In the genomic region with DNA sequence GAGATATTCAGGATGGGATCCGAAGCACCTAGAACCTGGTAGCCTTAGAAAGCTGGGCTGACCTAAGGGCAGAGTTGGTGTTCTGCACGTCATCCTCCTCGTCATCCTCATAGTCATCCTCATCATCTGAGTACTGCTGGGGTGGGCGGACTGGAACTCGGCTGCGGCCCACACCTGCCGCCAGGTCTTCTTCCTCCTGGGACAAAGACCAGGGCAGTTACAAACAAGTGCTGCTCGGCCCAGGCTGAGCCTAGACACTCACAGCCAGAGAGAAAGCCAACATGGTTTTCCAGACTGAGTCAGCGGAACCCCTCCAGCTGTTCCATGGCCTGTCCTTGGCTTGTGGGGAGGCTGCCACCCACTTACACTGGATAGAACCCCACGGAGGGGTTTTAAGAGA, we compare ENCODE assay signal across 20 cellular contexts. TPM values are rescaled to one million over a fixed set of nuclear protein-coding genes. Genes with fewer than 3 reads are reported as not detected.
"Had no signal": no experiment of that assay in that cellular context is flagged by ENCODE, and none has a peak within 500 bp of the region (broad histone marks: within the 10 kb centered on the region; RNA-seq: fewer than 3 reads in every experiment).

No MANE protein-coding gene starts in this region.

- H3K4me3 Mint-ChIP-seq: activated CD8-positive, alpha-beta T cell treated with anti-CD3 and anti-CD28 coated beads for 36 hours; endodermal cell; stimulated activated naive CD8-positive, alpha-beta T cell treated with anti-CD3 and anti-CD28 coated beads, Interleukin-15, amount 100 ng/mL, for 72 hours; T-cell had no signal

- H3K36me3 ChIP-seq: uterus had no signal

- H3K27ac ChIP-seq: left lung, right lobe of liver, SK-N-MC, uterus had no signal

- ATAC-seq: activated CD8-positive, alpha-beta T cell treated with anti-CD3 and anti-CD28 coated beads for 36 hours; left lung; right lobe of liver; stimulated activated naive CD8-positive, alpha-beta T cell treated with anti-CD3 and anti-CD28 coated beads, Interleukin-15, amount 100 ng/mL, for 72 hours; T-cell had no signal

- H3K27me3 Mint-ChIP-seq: activated CD8-positive, alpha-beta T cell treated with anti-CD3 and anti-CD28 coated beads for 36 hours; stimulated activated naive CD8-positive, alpha-beta T cell treated with anti-CD3 and anti-CD28 coated beads, Interleukin-15, amount 100 ng/mL, for 72 hours; T-cell had no signal

- H3K27ac Mint-ChIP-seq: activated T-helper 2 cell treated with anti-CD3 and anti-CD28 coated beads, Interferon-gamma antibody, Interleukin-2, Interleukin-4, amounts not matched to agents 10 μg/mL and 5 μg/mL and 100 μg/mL, durations not matched to agents 14 hours and 24 hours and 36 hours; endodermal cell; T-cell had no signal

- H3K4me3 ChIP-seq: left lung, right lobe of liver, SK-N-MC, uterus had no signal

- H3K27me3 ChIP-seq: left lung, right lobe of liver, uterus had no signal

- DNase-seq: activated CD8-positive, alpha-beta memory T cell treated with anti-CD3 and anti-CD28 coated beads, Interleukin-2, amount 50 U/mL, for 48 hours; activated CD8-positive, alpha-beta T cell treated with anti-CD3 and anti-CD28 coated beads for 36 hours; activated naive CD4-positive, alpha-beta T cell treated with anti-CD3 and anti-CD28 coated beads, Interleukin-2, amount 50 U/mL, for 16 hours; amniotic stem cell; dermis blood vessel endothelial cell; endodermal cell; glutamatergic neuron; left lung; mesendoderm; stimulated activated CD4-positive, alpha-beta T cell treated with anti-CD3 and anti-CD28 coated beads, Interleukin-4, amount 100 ng/mL, for 1 hour; stimulated activated CD8-positive, alpha-beta memory T cell treated with anti-CD3 and anti-CD28 coated beads, Interleukin-4, amount 100 ng/mL, for 48 hours; stimulated activated naive CD8-positive, alpha-beta T cell treated with anti-CD3 and anti-CD28 coated beads, Interleukin-15, amount 100 ng/mL, for 72 hours; T-cell; T1000; uterus had no signal

- H3K9me3 Mint-ChIP-seq: activated CD8-positive, alpha-beta T cell treated with anti-CD3 and anti-CD28 coated beads for 36 hours; activated T-helper 2 cell treated with anti-CD3 and anti-CD28 coated beads, Interferon-gamma antibody, Interleukin-2, Interleukin-4, amounts not matched to agents 10 μg/mL and 5 μg/mL and 100 μg/mL, durations not matched to agents 14 hours and 24 hours and 36 hours; brain; endodermal cell; stimulated activated naive CD8-positive, alpha-beta T cell treated with anti-CD3 and anti-CD28 coated beads, Interleukin-15, amount 100 ng/mL, for 72 hours; T-cell had no signal

- H3K9me3 ChIP-seq: left lung, right lobe of liver, uterus had no signal

RNA-seq across cellular contexts. Expression of a gene that starts 40.5 kb away (rescaled TPM):
- total RNA-seq: activated CD8-positive, alpha-beta T cell treated with anti-CD3 and anti-CD28 coated beads for 36 hours; fibroblast of villous mesenchyme had no signal

RNA-seq across cellular contexts. Expression of a gene that starts 49.5 kb away (rescaled TPM):
- total RNA-seq: dermis blood vessel endothelial cell had no signal
